ENCODE assay signal across 25 cellular contexts in the genomic region with DNA sequence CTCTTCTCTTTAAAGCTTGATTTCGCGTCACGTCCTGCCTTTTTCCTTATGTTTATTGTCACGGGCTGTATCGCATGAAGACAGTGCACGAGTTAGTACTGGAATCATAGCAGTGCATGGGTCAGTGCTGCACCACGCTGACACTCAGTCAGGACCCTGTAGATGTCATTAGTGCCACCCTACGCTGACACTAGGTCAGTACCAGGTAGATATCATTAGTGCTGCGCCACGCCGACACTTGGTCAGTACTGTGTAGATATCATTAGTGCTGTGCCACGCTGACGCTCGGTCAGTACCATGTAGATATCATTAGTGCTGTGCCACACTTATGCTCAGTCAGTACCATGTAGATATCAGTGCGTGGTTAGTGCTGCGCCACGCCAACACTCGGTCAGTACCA.
"Had no signal": no experiment of that assay in that cellular context is flagged by ENCODE, and none has a peak within 500 bp of the region (broad histone marks: within the 10 kb centered on the region; RNA-seq: fewer than 3 reads in every experiment).

No MANE protein-coding gene starts in this region.

- H3K36me3 ChIP-seq: adrenal gland, breast epithelium had no signal

- H3K27me3 Mint-ChIP-seq: activated B cell treated with CpG ODN at 0.5 μM for 24 hours; activated CD4-positive, alpha-beta T cell treated with anti-CD3 and anti-CD28 coated beads, Interleukin-2, amount 10 ng/mL, durations not matched to agents 24 days and 14 days; activated CD8-positive, alpha-beta memory T cell treated with anti-CD3 and anti-CD28 coated beads, Interleukin-2, amount 10 ng/mL, durations not matched to agents 7 days and 5 days; activated naive CD8-positive, alpha-beta T cell treated with anti-CD3 and anti-CD28 coated beads for 36 hours; activated T-cell treated with anti-CD3 and anti-CD28 coated beads, Interleukin-2, amount 50 U/mL, for 24 hours; T-helper 17 cell had no signal

- H3K9me3 ChIP-seq: adrenal gland, breast epithelium had no signal

- DNase-seq: activated B cell treated with CpG ODN at 0.5 μM for 24 hours; activated CD4-positive, alpha-beta T cell treated with anti-CD3 and anti-CD28 coated beads for 1 hour; activated CD4-positive, alpha-beta T cell treated with anti-CD3 and anti-CD28 coated beads, Interleukin-2, amount 10 ng/mL, durations not matched to agents 24 days and 14 days; activated CD4-positive, alpha-beta T cell treated with anti-CD3 and anti-CD28 coated beads, Interleukin-2, amount 50 U/mL, for 48 hours; activated CD8-positive, alpha-beta memory T cell treated with anti-CD3 and anti-CD28 coated beads, Interleukin-2, amount 10 ng/mL, durations not matched to agents 7 days and 5 days; activated effector memory CD4-positive, alpha-beta T cell treated with anti-CD3 and anti-CD28 coated beads, Interleukin-2, amount 50 U/mL, for 16 hours; activated naive CD4-positive, alpha-beta T cell treated with anti-CD3 and anti-CD28 coated beads for 36 hours; activated naive CD8-positive, alpha-beta T cell treated with anti-CD3 and anti-CD28 coated beads for 36 hours; activated T-cell treated with anti-CD3 and anti-CD28 coated beads, Interleukin-2, amount 50 U/mL, for 24 hours; adrenal gland; anterior cingulate cortex; central memory CD4-positive, alpha-beta T cell; Kasumi-1; KBM-7; NCI-H1105 treated with DMSO at 0.1 percent for 48 hours; NCI-H146; NCI-H187 treated with DMSO at 0.1 percent for 48 hours; NCI-H2081 treated with DMSO at 0.1 percent for 48 hours; NCI-H446; NCI-H524; SHP77 treated with DMSO at 0.1 percent for 48 hours; T-helper 17 cell; T-helper 9 cell had no signal

- H3K27ac Mint-ChIP-seq: activated B cell treated with CpG ODN at 0.5 μM for 24 hours; activated CD4-positive, alpha-beta T cell treated with anti-CD3 and anti-CD28 coated beads, Interleukin-2, amount 10 ng/mL, durations not matched to agents 24 days and 14 days; activated CD8-positive, alpha-beta memory T cell treated with anti-CD3 and anti-CD28 coated beads, Interleukin-2, amount 10 ng/mL, durations not matched to agents 7 days and 5 days; activated naive CD4-positive, alpha-beta T cell treated with anti-CD3 and anti-CD28 coated beads for 36 hours; activated naive CD8-positive, alpha-beta T cell treated with anti-CD3 and anti-CD28 coated beads for 36 hours; activated T-cell treated with anti-CD3 and anti-CD28 coated beads, Interleukin-2, amount 50 U/mL, for 24 hours; activated T-helper 1 cell treated with anti-CD3 and anti-CD28 coated beads, Interleukin-12 subunit alpha, Interleukin-12 subunit beta, Interleukin-2, Interleukin-4 antibody, amounts not matched to agents 30 ng/mL and 10 ng/mL and 1 ng/mL, durations not matched to agents 14 hours and 24 hours and 36 hours; T-helper 17 cell had no signal

- H3K4me1 Mint-ChIP-seq: activated B cell treated with CpG ODN at 0.5 μM for 24 hours; activated CD4-positive, alpha-beta T cell treated with anti-CD3 and anti-CD28 coated beads, Interleukin-2, amount 10 ng/mL, durations not matched to agents 24 days and 14 days; activated CD8-positive, alpha-beta memory T cell treated with anti-CD3 and anti-CD28 coated beads, Interleukin-2, amount 10 ng/mL, durations not matched to agents 7 days and 5 days; activated naive CD8-positive, alpha-beta T cell treated with anti-CD3 and anti-CD28 coated beads for 36 hours had no signal

- H3K4me3 ChIP-seq: adrenal gland, breast epithelium had no signal

- ATAC-seq: activated CD8-positive, alpha-beta memory T cell treated with anti-CD3 and anti-CD28 coated beads, Interleukin-2, amount 10 ng/mL, durations not matched to agents 7 days and 5 days; T-helper 17 cell had no signal

- H3K4me1 ChIP-seq: adrenal gland, breast epithelium had no signal

- H3K4me3 Mint-ChIP-seq: activated B cell treated with CpG ODN at 0.5 μM for 24 hours; activated CD4-positive, alpha-beta T cell treated with anti-CD3 and anti-CD28 coated beads, Interleukin-2, amount 10 ng/mL, durations not matched to agents 24 days and 14 days; activated CD8-positive, alpha-beta memory T cell treated with anti-CD3 and anti-CD28 coated beads, Interleukin-2, amount 10 ng/mL, durations not matched to agents 7 days and 5 days; activated naive CD4-positive, alpha-beta T cell treated with anti-CD3 and anti-CD28 coated beads for 36 hours; activated naive CD8-positive, alpha-beta T cell treated with anti-CD3 and anti-CD28 coated beads for 36 hours; activated T-cell treated with anti-CD3 and anti-CD28 coated beads, Interleukin-2, amount 50 U/mL, for 24 hours; activated T-helper 1 cell treated with anti-CD3 and anti-CD28 coated beads, Interleukin-12 subunit alpha, Interleukin-12 subunit beta, Interleukin-2, Interleukin-4 antibody, amounts not matched to agents 30 ng/mL and 10 ng/mL and 1 ng/mL, durations not matched to agents 14 hours and 24 hours and 36 hours; T-helper 17 cell had no signal

- H3K36me3 Mint-ChIP-seq: activated CD8-positive, alpha-beta memory T cell treated with anti-CD3 and anti-CD28 coated beads, Interleukin-2, amount 10 ng/mL, durations not matched to agents 7 days and 5 days; activated naive CD8-positive, alpha-beta T cell treated with anti-CD3 and anti-CD28 coated beads for 36 hours had no signal

- H3K27me3 ChIP-seq: adrenal gland, breast epithelium had no signal

- H3K27ac ChIP-seq: adrenal gland, breast epithelium had no signal

- H3K9me3 Mint-ChIP-seq: activated B cell treated with CpG ODN at 0.5 μM for 24 hours; activated CD4-positive, alpha-beta T cell treated with anti-CD3 and anti-CD28 coated beads, Interleukin-2, amount 10 ng/mL, durations not matched to agents 24 days and 14 days; activated naive CD4-positive, alpha-beta T cell treated with anti-CD3 and anti-CD28 coated beads for 36 hours had no signal
